Comparison of ENCODE assay signal across 30 cellular contexts in the genomic region with DNA sequence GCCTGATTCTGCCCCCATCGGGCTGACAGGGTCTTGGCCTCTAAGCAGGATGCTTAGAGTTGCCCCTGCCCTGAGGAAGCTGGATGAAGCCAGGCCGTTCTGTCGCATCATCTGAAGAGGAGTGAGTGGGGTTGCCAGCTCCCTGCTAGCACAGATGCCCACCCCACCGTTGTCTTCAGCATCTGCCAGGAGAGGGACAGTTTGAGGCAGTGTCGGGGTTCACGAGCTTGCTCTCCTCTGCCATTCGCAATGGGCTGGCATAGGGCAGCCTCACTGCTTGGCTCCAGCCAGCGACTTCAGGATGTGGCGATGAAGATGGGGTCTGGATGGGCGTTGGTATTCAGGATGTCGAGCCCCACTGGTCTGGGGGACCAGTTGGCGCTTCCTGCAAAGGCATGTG.
"Had no signal": no experiment of that assay in that cellular context is flagged by ENCODE, and none has a peak within 500 bp of the region (broad histone marks: within the 10 kb centered on the region; RNA-seq: fewer than 3 reads in every experiment).

No MANE protein-coding gene starts in this region.

- H3K4me3 ChIP-seq: neural progenitor cell, ovary, psoas muscle, right lobe of liver, sigmoid colon, suprapubic skin, testis, tibial artery, transverse colon, upper lobe of right lung, vagina had no signal

- H3K27me3 ChIP-seq: neural progenitor cell, ovary, right lobe of liver, testis, upper lobe of right lung, vagina had no signal

- H3K4me1 ChIP-seq: neural progenitor cell, psoas muscle, sigmoid colon, suprapubic skin, tibial artery, transverse colon, upper lobe of right lung, vagina had no signal

- H3K27ac Mint-ChIP-seq: naive thymus-derived CD8-positive, alpha-beta T cell; natural killer cell treated with Interleukin-12 subunit alpha and Interleukin-12 subunit beta and Interleukin-15 and Interleukin-18, amount 100 ng/mL, for 72 hours; nephron progenitor cell; neural progenitor cell; progenitor cell of endocrine pancreas; stimulated activated memory B cell treated with anti-CD40 and anti-IgM and Interleukin-4, amounts not matched to agents 10 μg/mL and 1 μg/mL and 100 μg/mL, for 72 hours; stimulated activated naive CD8-positive, alpha-beta T cell treated with anti-CD3 and anti-CD28 coated beads, Interleukin-15, amount 100 ng/mL, for 72 hours had no signal

- H3K27ac ChIP-seq: neural progenitor cell, ovary, parathyroid adenoma, psoas muscle, right lobe of liver, sigmoid colon, suprapubic skin, testis, tibial artery, transverse colon, upper lobe of right lung, vagina had no signal

- H3K36me3 ChIP-seq: neural progenitor cell, ovary, right lobe of liver, sigmoid colon, suprapubic skin, tibial artery, transverse colon, upper lobe of right lung, vagina had no signal

- H3K36me3 Mint-ChIP-seq: naive thymus-derived CD8-positive, alpha-beta T cell; natural killer cell treated with Interleukin-12 subunit alpha and Interleukin-12 subunit beta and Interleukin-15 and Interleukin-18, amount 100 ng/mL, for 72 hours; neural progenitor cell; stimulated activated memory B cell treated with anti-CD40 and anti-IgM and Interleukin-4, amounts not matched to agents 10 μg/mL and 1 μg/mL and 100 μg/mL, for 72 hours; type B pancreatic cell had no signal

- H3K4me1 Mint-ChIP-seq: neural progenitor cell; stimulated activated memory B cell treated with anti-CD40 and anti-IgM and Interleukin-4, amounts not matched to agents 10 μg/mL and 1 μg/mL and 100 μg/mL, for 72 hours; stimulated activated naive CD8-positive, alpha-beta T cell treated with anti-CD3 and anti-CD28 coated beads, Interleukin-15, amount 100 ng/mL, for 72 hours had no signal

- H3K4me3 Mint-ChIP-seq: naive thymus-derived CD8-positive, alpha-beta T cell; natural killer cell treated with Interleukin-12 subunit alpha and Interleukin-12 subunit beta and Interleukin-15 and Interleukin-18, amount 100 ng/mL, for 72 hours; nephron progenitor cell; neural progenitor cell; stimulated activated memory B cell treated with anti-CD40 and anti-IgM and Interleukin-4, amounts not matched to agents 10 μg/mL and 1 μg/mL and 100 μg/mL, for 72 hours; stimulated activated naive CD8-positive, alpha-beta T cell treated with anti-CD3 and anti-CD28 coated beads, Interleukin-15, amount 100 ng/mL, for 72 hours; type B pancreatic cell had no signal

- DNase-seq: nephron progenitor cell; occipital lobe; right cardiac atrium; right lobe of liver; sigmoid colon; small intestine; stimulated activated CD4-positive, alpha-beta T cell treated with anti-CD3 and anti-CD28 coated beads, Interleukin-12 subunit alpha, Interleukin-12 subunit beta, amount 100 ng/mL, for 4 hours; stimulated activated CD4-positive, alpha-beta T cell treated with anti-CD3 and anti-CD28 coated beads, Interleukin-1b, Interleukin-23, amount 100 ng/mL, for 48 hours; stimulated activated CD4-positive, alpha-beta T cell treated with anti-CD3 and anti-CD28 coated beads, Interleukin-4, amount 100 ng/mL, for 1 hour; stimulated activated CD4-positive, alpha-beta T cell treated with anti-CD3 and anti-CD28 coated beads, Interleukin-4, amount 100 ng/mL, for 4 hours; stimulated activated CD8-positive, alpha-beta memory T cell treated with anti-CD3 and anti-CD28 coated beads, Interleukin-4, amount 100 ng/mL, for 48 hours; stimulated activated naive CD4-positive, alpha-beta T cell; stimulated activated naive CD8-positive, alpha-beta T cell treated with anti-CD3 and anti-CD28 coated beads, Interleukin-15, amount 100 ng/mL, for 72 hours; stimulated activated naive CD8-positive, alpha-beta T cell treated with anti-CD3 and anti-CD28 coated beads, Interleukin-15, Interleukin-2, amounts not matched to agents 100 U/mL and 50 U/mL, for 24 hours; substantia nigra; testis; tibial artery; transverse colon; upper lobe of right lung had no signal

- H3K9me3 Mint-ChIP-seq: natural killer cell treated with Interleukin-12 subunit alpha and Interleukin-12 subunit beta and Interleukin-15 and Interleukin-18, amount 100 ng/mL, for 72 hours; nephron progenitor cell; neural progenitor cell; stimulated activated memory B cell treated with anti-CD40 and anti-IgM and Interleukin-4, amounts not matched to agents 10 μg/mL and 1 μg/mL and 100 μg/mL, for 72 hours; stimulated activated naive CD8-positive, alpha-beta T cell treated with anti-CD3 and anti-CD28 coated beads, Interleukin-15, amount 100 ng/mL, for 72 hours; type B pancreatic cell had no signal

- H3K9me3 ChIP-seq: ovary, psoas muscle, right lobe of liver, sigmoid colon, suprapubic skin, testis, tibial artery, transverse colon, upper lobe of right lung, vagina had no signal

- ATAC-seq: naive thymus-derived CD8-positive, alpha-beta T cell; natural killer cell treated with Interleukin-12 subunit alpha and Interleukin-12 subunit beta and Interleukin-15 and Interleukin-18, amount 100 ng/mL, for 72 hours; psoas muscle; right cardiac atrium; right lobe of liver; stimulated activated memory B cell treated with anti-CD40 and anti-IgM and Interleukin-4, amounts not matched to agents 10 μg/mL and 1 μg/mL and 100 μg/mL, for 72 hours; stimulated activated naive CD8-positive, alpha-beta T cell treated with anti-CD3 and anti-CD28 coated beads, Interleukin-15, amount 100 ng/mL, for 72 hours; stimulated activated naive CD8-positive, alpha-beta T cell treated with anti-CD3 and anti-CD28 coated beads, Interleukin-15, Interleukin-2, amounts not matched to agents 100 U/mL and 50 U/mL, for 24 hours; upper lobe of right lung had no signal
